ENCODE assay signal across 35 cellular contexts in genomic region chrX:124506031-124506430, GRCh38.
"Had no signal": no experiment of that assay in that cellular context is flagged by ENCODE, and none has a peak within 500 bp of the region (broad histone marks: within the 10 kb centered on the region; RNA-seq: fewer than 3 reads in every experiment).

No MANE protein-coding gene starts in this region.

- H3K27me3 ChIP-seq: body of pancreas, MG63, Peyer's patch, SJSA1 had no signal

- H3K4me3 Mint-ChIP-seq: activated CD4-positive, alpha-beta T cell treated with anti-CD3 and anti-CD28 coated beads, Interleukin-2, amount 10 ng/mL, durations not matched to agents 24 days and 14 days; activated CD8-positive, alpha-beta T cell treated with anti-CD3 and anti-CD28 coated beads for 36 hours; activated naive CD4-positive, alpha-beta T cell treated with anti-CD3 and anti-CD28 coated beads, Interleukin-2, amount 50 U/mL, for 24 hours; activated naive CD8-positive, alpha-beta T cell treated with anti-CD3 and anti-CD28 coated beads, Interleukin-2, amount 10 ng/mL, durations not matched to agents 7 days and 5 days; activated T-cell treated with anti-CD3 and anti-CD28 coated beads, Interleukin-2, amount 50 U/mL, for 72 hours; activated T-helper 17 cell treated with anti-CD3 and anti-CD28 coated beads, Interleukin-2, amount 50 U/mL, for 72 hours had no signal

- H3K36me3 Mint-ChIP-seq: activated naive CD4-positive, alpha-beta T cell treated with anti-CD3 and anti-CD28 coated beads, Interleukin-2, amount 50 U/mL, for 24 hours; activated naive CD8-positive, alpha-beta T cell treated with anti-CD3 and anti-CD28 coated beads, Interleukin-2, amount 10 ng/mL, durations not matched to agents 7 days and 5 days had no signal

- H3K4me1 Mint-ChIP-seq: activated CD4-positive, alpha-beta T cell treated with anti-CD3 and anti-CD28 coated beads, Interleukin-2, amount 10 ng/mL, durations not matched to agents 24 days and 14 days; activated naive CD8-positive, alpha-beta T cell treated with anti-CD3 and anti-CD28 coated beads, Interleukin-2, amount 10 ng/mL, durations not matched to agents 7 days and 5 days; activated T-helper 17 cell treated with anti-CD3 and anti-CD28 coated beads, Interleukin-2, amount 50 U/mL, for 72 hours had no signal

- H3K4me1 ChIP-seq: body of pancreas, breast epithelium, Peyer's patch, SJSA1 had no signal

- H3K36me3 ChIP-seq: breast epithelium, MG63, Peyer's patch, SJSA1, WERI-Rb-1 had no signal

- H3K4me3 ChIP-seq: body of pancreas, breast epithelium, MG63, Peyer's patch, SJSA1 had no signal

- ATAC-seq: activated CD8-positive, alpha-beta T cell treated with anti-CD3 and anti-CD28 coated beads for 36 hours; activated T-cell treated with anti-CD3 and anti-CD28 coated beads, Interleukin-2, amount 50 U/mL, for 72 hours; activated T-helper 17 cell treated with anti-CD3 and anti-CD28 coated beads, Interleukin-2, amount 50 U/mL, for 72 hours; body of pancreas; PC-3; SK-N-SH treated with all-trans-retinoic acid at 6 μM for 48 hours had no signal

- DNase-seq: activated CD4-positive, alpha-beta T cell treated with anti-CD3 and anti-CD28 coated beads, Interleukin-2, amount 10 ng/mL, durations not matched to agents 24 days and 14 days; activated CD4-positive, alpha-beta T cell treated with anti-CD3 and anti-CD28 coated beads, Interleukin-2, amount 50 U/mL, for 4 hours; activated CD4-positive, CD25-positive, alpha-beta regulatory T cell; activated CD8-positive, alpha-beta T cell treated with anti-CD3 and anti-CD28 coated beads for 36 hours; activated effector memory CD4-positive, alpha-beta T cell treated with anti-CD3 and anti-CD28 coated beads, Interleukin-2, amount 50 U/mL, for 16 hours; activated naive CD4-positive, alpha-beta T cell treated with Interleukin-2 at 50 U/mL for 16 hours; activated naive CD8-positive, alpha-beta T cell treated with anti-CD3 and anti-CD28 coated beads, Interleukin-2, amount 10 ng/mL, durations not matched to agents 7 days and 5 days; activated T-cell treated with anti-CD3 and anti-CD28 coated beads, Interleukin-2, amount 50 U/mL, for 1 hour; activated T-cell treated with anti-CD3 and anti-CD28 coated beads, Interleukin-2, amount 50 U/mL, for 72 hours; body of pancreas; Kasumi-1; KBM-7; MG63; MV-4-11; NCI-H1092; NCI-H1436 treated with DMSO at 0.1 percent for 48 hours; NCI-H1694 treated with DMSO at 0.1 percent for 48 hours; NCI-H2029; NCI-H2107; NCI-H2171; NCI-H226; NCI-H446 treated with DMSO at 0.1 percent for 48 hours; NCI-H524; PC-3; Peyer's patch; RPMI8226; SHP77 treated with DMSO at 0.1 percent for 48 hours; T-helper 1 cell; T1000; WERI-Rb-1 had no signal

- H3K9me3 ChIP-seq: body of pancreas, breast epithelium, MG63, Peyer's patch, SJSA1 had no signal

- H3K27me3 Mint-ChIP-seq: activated CD4-positive, alpha-beta T cell treated with anti-CD3 and anti-CD28 coated beads, Interleukin-2, amount 10 ng/mL, durations not matched to agents 24 days and 14 days; activated CD8-positive, alpha-beta T cell treated with anti-CD3 and anti-CD28 coated beads for 36 hours; activated naive CD4-positive, alpha-beta T cell treated with anti-CD3 and anti-CD28 coated beads, Interleukin-2, amount 50 U/mL, for 24 hours; activated naive CD8-positive, alpha-beta T cell treated with anti-CD3 and anti-CD28 coated beads, Interleukin-2, amount 10 ng/mL, durations not matched to agents 7 days and 5 days; activated T-helper 17 cell treated with anti-CD3 and anti-CD28 coated beads, Interleukin-2, amount 50 U/mL, for 72 hours had no signal

- H3K27ac Mint-ChIP-seq: activated CD4-positive, alpha-beta T cell treated with anti-CD3 and anti-CD28 coated beads, Interleukin-2, amount 10 ng/mL, durations not matched to agents 24 days and 14 days; activated CD8-positive, alpha-beta T cell treated with anti-CD3 and anti-CD28 coated beads for 36 hours; activated naive CD4-positive, alpha-beta T cell treated with anti-CD3 and anti-CD28 coated beads, Interleukin-2, amount 50 U/mL, for 24 hours; activated naive CD8-positive, alpha-beta T cell treated with anti-CD3 and anti-CD28 coated beads, Interleukin-2, amount 10 ng/mL, durations not matched to agents 7 days and 5 days; activated T-cell treated with anti-CD3 and anti-CD28 coated beads, Interleukin-2, amount 50 U/mL, for 72 hours; activated T-helper 17 cell treated with anti-CD3 and anti-CD28 coated beads, Interleukin-2, amount 50 U/mL, for 72 hours had no signal

- H3K9me3 Mint-ChIP-seq: activated CD4-positive, alpha-beta T cell treated with anti-CD3 and anti-CD28 coated beads, Interleukin-2, amount 10 ng/mL, durations not matched to agents 24 days and 14 days; activated CD8-positive, alpha-beta T cell treated with anti-CD3 and anti-CD28 coated beads for 36 hours; activated naive CD4-positive, alpha-beta T cell treated with anti-CD3 and anti-CD28 coated beads, Interleukin-2, amount 50 U/mL, for 24 hours; activated naive CD8-positive, alpha-beta T cell treated with anti-CD3 and anti-CD28 coated beads, Interleukin-2, amount 10 ng/mL, durations not matched to agents 7 days and 5 days; activated T-cell treated with anti-CD3 and anti-CD28 coated beads, Interleukin-2, amount 50 U/mL, for 72 hours; activated T-helper 17 cell treated with anti-CD3 and anti-CD28 coated beads, Interleukin-2, amount 50 U/mL, for 72 hours had no signal
